31 cellular contexts compared by ENCODE assay signal in the genomic region with DNA sequence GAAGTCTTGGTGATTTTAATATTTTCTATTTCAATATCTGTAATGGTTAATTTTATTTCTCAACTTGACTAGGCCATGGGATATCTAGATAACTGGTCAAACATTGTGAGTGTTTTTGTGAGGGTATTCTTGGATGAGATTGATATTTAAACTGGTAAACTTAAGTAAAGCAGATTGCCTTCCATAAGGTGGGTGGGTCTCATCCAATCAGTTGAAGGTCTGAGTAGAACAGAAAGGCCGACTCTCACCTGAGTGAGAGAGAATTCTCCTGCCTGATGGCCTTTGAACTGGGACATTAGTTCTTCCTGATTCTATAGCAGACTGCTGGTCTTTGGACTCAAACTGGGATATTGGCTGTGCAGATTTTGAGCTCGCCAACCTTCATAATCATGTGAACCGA. TPM values are rescaled to one million over a fixed set of nuclear protein-coding genes. Genes with fewer than 3 reads are reported as not detected.
"Had no signal": no experiment of that assay in that cellular context is flagged by ENCODE, and none has a peak within 500 bp of the region (broad histone marks: within the 10 kb centered on the region; RNA-seq: fewer than 3 reads in every experiment).

No MANE protein-coding gene starts in this region.

- H3K4me3 Mint-ChIP-seq: naive B cell; naive thymus-derived CD8-positive, alpha-beta T cell; natural killer cell treated with Interleukin-12 subunit alpha and Interleukin-12 subunit beta and Interleukin-15 and Interleukin-18, amount 100 ng/mL, for 72 hours; nephron progenitor cell; neural crest cell; stimulated activated effector memory CD8-positive, alpha-beta T cell treated with anti-CD3 and anti-CD28 coated beads, Interleukin-12 subunit alpha, Interleukin-12 subunit beta, amount 100 ng/mL, for 72 hours; stimulated activated naive B cell treated with anti-CD40 and anti-IgM and Interleukin-4, amounts not matched to agents 10 μg/mL and 1 μg/mL and 100 μg/mL, for 72 hours; stimulated activated naive CD8-positive, alpha-beta T cell treated with anti-CD3 and anti-CD28 coated beads, Interleukin-15, Interleukin-2, amounts not matched to agents 100 ng/mL and 50 ng/mL, for 24 hours had no signal

- H3K27ac ChIP-seq: neutrophil, ovary, parathyroid adenoma, psoas muscle, skin epidermis, stomach, thoracic aorta, thyroid gland, tibial nerve, upper lobe of left lung, vagina had no signal

- H2AFZ ChIP-seq: parathyroid adenoma had no signal

- H3K4me1 Mint-ChIP-seq: naive B cell; naive thymus-derived CD8-positive, alpha-beta T cell; nephron progenitor cell; neural crest cell; stimulated activated effector memory CD8-positive, alpha-beta T cell treated with anti-CD3 and anti-CD28 coated beads, Interleukin-12 subunit alpha, Interleukin-12 subunit beta, amount 100 ng/mL, for 72 hours; stimulated activated naive B cell treated with anti-CD40 and anti-IgM and Interleukin-4, amounts not matched to agents 10 μg/mL and 1 μg/mL and 100 μg/mL, for 72 hours had no signal

- H3K9me3 ChIP-seq: neutrophil, ovary, psoas muscle, stomach, thoracic aorta, thyroid gland, tibial nerve, upper lobe of left lung, vagina had no signal

- FAIRE-seq: urothelium cell line had no signal

- H3K36me3 Mint-ChIP-seq: naive B cell; naive thymus-derived CD8-positive, alpha-beta T cell; natural killer cell treated with Interleukin-12 subunit alpha and Interleukin-12 subunit beta and Interleukin-15 and Interleukin-18, amount 100 ng/mL, for 72 hours; stimulated activated effector memory CD8-positive, alpha-beta T cell treated with anti-CD3 and anti-CD28 coated beads, Interleukin-12 subunit alpha, Interleukin-12 subunit beta, amount 100 ng/mL, for 72 hours; stimulated activated naive B cell treated with anti-CD40 and anti-IgM and Interleukin-4, amounts not matched to agents 10 μg/mL and 1 μg/mL and 100 μg/mL, for 72 hours had no signal

- H3K27me3 ChIP-seq: neutrophil, ovary, stomach, thyroid gland, tibial nerve, upper lobe of left lung, vagina had no signal

- H3K9ac ChIP-seq: parathyroid adenoma had no signal

- H3K36me3 ChIP-seq: neutrophil, ovary, stomach, thoracic aorta, thyroid gland, tibial nerve, upper lobe of left lung, vagina had no signal

- H3K27ac Mint-ChIP-seq: naive B cell; naive thymus-derived CD8-positive, alpha-beta T cell; natural killer cell treated with Interleukin-12 subunit alpha and Interleukin-12 subunit beta and Interleukin-15 and Interleukin-18, amount 100 ng/mL, for 72 hours; nephron progenitor cell; progenitor cell of endocrine pancreas; stimulated activated effector memory CD8-positive, alpha-beta T cell treated with anti-CD3 and anti-CD28 coated beads, Interleukin-12 subunit alpha, Interleukin-12 subunit beta, amount 100 ng/mL, for 72 hours; stimulated activated naive B cell treated with anti-CD40 and anti-IgM and Interleukin-4, amounts not matched to agents 10 μg/mL and 1 μg/mL and 100 μg/mL, for 72 hours; stimulated activated naive CD8-positive, alpha-beta T cell treated with anti-CD3 and anti-CD28 coated beads, Interleukin-15, Interleukin-2, amounts not matched to agents 100 ng/mL and 50 ng/mL, for 24 hours had no signal

- DNase-seq: naive B cell; naive thymus-derived CD8-positive, alpha-beta T cell; nephron progenitor cell; nucleus accumbens; ovary; posterior cingulate gyrus; psoas muscle; right cardiac atrium; stimulated activated CD4-positive, alpha-beta T cell treated with anti-CD3 and anti-CD28 coated beads, Interleukin-15, amount 100 ng/mL, for 24 hours; stimulated activated CD4-positive, alpha-beta T cell treated with anti-CD3 and anti-CD28 coated beads, Interleukin-2, amount 100 ng/mL, for 24 hours; stimulated activated CD4-positive, alpha-beta T cell treated with anti-CD3 and anti-CD28 coated beads, Interleukin-2, amount 100 ng/mL, for 48 hours; stimulated activated CD4-positive, alpha-beta T cell treated with anti-CD3 and anti-CD28 coated beads, Interleukin-4, amount 100 ng/mL, for 24 hours; stimulated activated naive B cell treated with anti-CD40 and anti-IgM and Interleukin-4, amounts not matched to agents 10 μg/mL and 1 μg/mL and 100 μg/mL, for 72 hours; stimulated activated naive CD4-positive, alpha-beta T cell treated with Interleukin-2 at 50 U/mL for 16 hours; stomach; thyroid gland; trophoblast cell; upper lobe of left lung had no signal

- H3K9me3 Mint-ChIP-seq: nephron progenitor cell; stimulated activated effector memory CD8-positive, alpha-beta T cell treated with anti-CD3 and anti-CD28 coated beads, Interleukin-12 subunit alpha, Interleukin-12 subunit beta, amount 100 ng/mL, for 72 hours; stimulated activated naive B cell treated with anti-CD40 and anti-IgM and Interleukin-4, amounts not matched to agents 10 μg/mL and 1 μg/mL and 100 μg/mL, for 72 hours; stimulated activated naive CD8-positive, alpha-beta T cell treated with anti-CD3 and anti-CD28 coated beads, Interleukin-15, Interleukin-2, amounts not matched to agents 100 ng/mL and 50 ng/mL, for 24 hours had no signal

- H3K79me2 ChIP-seq: parathyroid adenoma had no signal

- H3K4me3 ChIP-seq: ovary, psoas muscle, skin epidermis, stomach, thoracic aorta, thyroid gland, tibial nerve, upper lobe of left lung, vagina had no signal

- H3K4me1 ChIP-seq: parathyroid adenoma, psoas muscle, stomach, thyroid gland, upper lobe of left lung, vagina had no signal

- ATAC-seq: naive thymus-derived CD8-positive, alpha-beta T cell; natural killer cell treated with Interleukin-12 subunit alpha and Interleukin-12 subunit beta and Interleukin-15 and Interleukin-18, amount 100 ng/mL, for 72 hours; psoas muscle; right cardiac atrium; sciatic nerve; stimulated activated effector memory CD8-positive, alpha-beta T cell treated with anti-CD3 and anti-CD28 coated beads, Interleukin-12 subunit alpha, Interleukin-12 subunit beta, amount 100 ng/mL, for 72 hours; stimulated activated naive B cell treated with anti-CD40 and anti-IgM and Interleukin-4, amounts not matched to agents 10 μg/mL and 1 μg/mL and 100 μg/mL, for 72 hours had no signal

- H3K27me3 Mint-ChIP-seq: progenitor cell of endocrine pancreas had no signal

RNA-seq across cellular contexts. Expression of a gene that starts 36.3 kb away (rescaled TPM):
- total RNA-seq: naive thymus-derived CD8-positive, alpha-beta T cell; natural killer cell treated with Interleukin-12 subunit alpha and Interleukin-12 subunit beta and Interleukin-15 and Interleukin-18, amount 100 ng/mL, for 72 hours had no signal
- polyA plus RNA-seq: naive thymus-derived CD8-positive, alpha-beta T cell had no signal
